In genomic region chr10:129025774-129026173, GRCh38 we compare ENCODE assay signal across 21 cellular contexts.
"Had no signal": no experiment of that assay in that cellular context is flagged by ENCODE, and none has a peak within 500 bp of the region (broad histone marks: within the 10 kb centered on the region; RNA-seq: fewer than 3 reads in every experiment).

No MANE protein-coding gene starts in this region.

- H3K36me3 ChIP-seq: esophagus muscularis mucosa, gastroesophageal sphincter, left lung, lower lobe of right lung, sigmoid colon, tibial artery, upper lobe of left lung, uterus had no signal

- H3K9me3 ChIP-seq: esophagus muscularis mucosa, gastroesophageal sphincter, left lung, lower lobe of right lung, psoas muscle, sigmoid colon, tibial artery, upper lobe of left lung, uterus had no signal

- ATAC-seq: effector memory CD8-positive, alpha-beta T cell; gastroesophageal sphincter; left lung; lower lobe of right lung; stimulated activated naive CD8-positive, alpha-beta T cell treated with anti-CD3 and anti-CD28 coated beads, Interleukin-15, Interleukin-2, amounts not matched to agents 100 U/mL and 50 U/mL, for 24 hours had no signal

- H2AFZ ChIP-seq: parathyroid adenoma had no signal

- FAIRE-seq: colon, keratinocyte, small intestine had no signal

- H3K4me3 ChIP-seq: esophagus muscularis mucosa, gastroesophageal sphincter, left lung, lower lobe of right lung, psoas muscle, sigmoid colon, tibial artery, upper lobe of left lung, uterus had no signal

- H3K4me1 ChIP-seq: left lung, psoas muscle, sigmoid colon, tibial artery, uterus had no signal

- H3K9ac ChIP-seq: parathyroid adenoma had no signal

- DNase-seq: effector memory CD8-positive, alpha-beta T cell; glutamatergic neuron; immature natural killer cell; left lung; lower lobe of right lung; midbrain; retina; sigmoid colon; small intestine; stimulated activated CD4-positive, alpha-beta T cell treated with anti-CD3 and anti-CD28 coated beads, Interleukin-2, amount 100 ng/mL, for 48 hours; stimulated activated naive CD8-positive, alpha-beta T cell treated with anti-CD3 and anti-CD28 coated beads, Interleukin-15, Interleukin-2, amounts not matched to agents 100 U/mL and 50 U/mL, for 24 hours; tibial artery; uterus had no signal

- H3K27ac ChIP-seq: epithelial cell of prostate, esophagus muscularis mucosa, gastroesophageal sphincter, left lung, lower lobe of right lung, parathyroid adenoma, psoas muscle, sigmoid colon, tibial artery, upper lobe of left lung, uterus had no signal

- H3K27me3 ChIP-seq: upper lobe of left lung had no signal

- H3K79me2 ChIP-seq: parathyroid adenoma had no signal
